ENCODE assay signal across 12 cellular contexts in the genomic region with DNA sequence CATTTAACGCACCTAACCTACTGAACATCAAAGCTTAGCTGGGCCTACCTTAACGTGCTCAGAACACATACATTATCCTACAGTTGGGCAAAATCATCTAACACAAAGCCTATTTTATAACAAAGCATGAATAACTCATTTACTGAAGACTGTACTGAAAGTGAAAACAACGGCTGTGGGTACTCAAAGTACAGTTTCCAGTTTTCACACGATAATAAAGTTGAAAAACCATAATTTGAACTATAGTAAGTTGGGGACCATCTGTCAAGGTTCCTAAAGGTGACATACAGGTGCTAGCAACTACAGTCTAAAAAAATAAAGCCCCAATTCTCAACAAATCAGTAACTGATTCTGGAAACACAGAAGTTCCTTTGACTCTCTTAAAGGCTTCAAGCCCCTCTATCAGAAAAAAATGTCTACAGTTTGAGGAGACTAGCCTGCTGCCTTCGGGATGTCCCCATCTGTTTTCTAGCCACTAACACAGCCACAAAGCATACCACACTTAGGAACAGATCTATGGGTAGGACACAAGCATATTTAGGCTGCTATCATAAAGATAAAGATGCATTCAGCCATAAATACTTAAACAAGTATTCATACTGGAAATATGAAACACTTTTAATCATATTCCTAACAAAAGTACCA.
A peak's percentile ranks its signal among the peaks of the same experiment; 100 is the strongest.
DNase-seq lines count a peak whose midpoint lies in the region; ATAC-seq lines count a peak whose summit lies in the region.
"Had no signal": no experiment of that assay in that cellular context is flagged by ENCODE, and none has a peak within 500 bp of the region (broad histone marks: within the 10 kb centered on the region; RNA-seq: fewer than 3 reads in every experiment).

No MANE protein-coding gene starts in this region.

- no peak for DNase-seq in activated naive CD4-positive, alpha-beta T cell treated with anti-CD3 and anti-CD28 coated beads, Interleukin-2, amount 10 ng/mL, durations not matched to agents 7 days and 5 days
- no peak for DNase-seq in activated naive CD4-positive, alpha-beta T cell (lab: John Stamatoyannopoulos, UW)
- no peak for DNase-seq in central memory CD8-positive, alpha-beta T cell (ENCODE audit: low spot score in 2 of 2)
- peak in 1 of 2 donors; percentile 28 for DNase-seq in stimulated activated naive CD8-positive, alpha-beta T cell treated with anti-CD3 and anti-CD28 coated beads, Interleukin-15, amount 100 ng/mL, for 72 hours
- DNase-seq in activated effector memory CD4-positive, alpha-beta T cell treated with Interleukin-2 at 50 U/mL for 16 hours: no peak
- no peak for DNase-seq in GF-D8 (lab: John Stamatoyannopoulos, UW)
- DNase-seq in EL: no peak
- DNase-seq: adrenal gland; left cardiac atrium; nucleus accumbens; stimulated activated CD8-positive, alpha-beta memory T cell treated with anti-CD3 and anti-CD28 coated beads, Interleukin-4, amount 100 ng/mL, for 48 hours had no signal

- no peaks in the 10 kb centered on the region for H3K27me3 Mint-ChIP-seq in activated naive CD4-positive, alpha-beta T cell treated with anti-CD3 and anti-CD28 coated beads, Interleukin-2, amount 10 ng/mL, durations not matched to agents 7 days and 5 days
- no peaks in the 10 kb centered on the region for H3K27me3 Mint-ChIP-seq in central memory CD8-positive, alpha-beta T cell
- no peaks in the 10 kb centered on the region for H3K27me3 Mint-ChIP-seq in stimulated activated naive CD8-positive, alpha-beta T cell treated with anti-CD3 and anti-CD28 coated beads, Interleukin-15, amount 100 ng/mL, for 72 hours

- no peak overlapping the region for H3K4me3 Mint-ChIP-seq in activated naive CD4-positive, alpha-beta T cell treated with anti-CD3 and anti-CD28 coated beads, Interleukin-2, amount 10 ng/mL, durations not matched to agents 7 days and 5 days
- H3K4me3 Mint-ChIP-seq in central memory CD8-positive, alpha-beta T cell: peak overlapping the region; percentile 16
- H3K4me3 Mint-ChIP-seq in stimulated activated naive CD8-positive, alpha-beta T cell treated with anti-CD3 and anti-CD28 coated beads, Interleukin-15, amount 100 ng/mL, for 72 hours: peak overlapping the region; percentile 2 to 54

- peak; percentile 45 for ATAC-seq in HG03565 (IDR thresholded peaks at IDR 0.05; ENCODE audit: unreplicated experiment)
- ATAC-seq in central memory CD8-positive, alpha-beta T cell (replicated peaks; ENCODE audit: extremely low read depth, poor library complexity, severe bottlenecking): peak; percentile 57
- peak; percentile 93 for ATAC-seq in stimulated activated naive CD8-positive, alpha-beta T cell treated with anti-CD3 and anti-CD28 coated beads, Interleukin-15, amount 100 ng/mL, for 72 hours

- CTCF ChIA-PET in activated naive CD4-positive, alpha-beta T cell treated with anti-CD3 and anti-CD28 coated beads, Interleukin-2, amount 10 ng/mL, durations not matched to agents 7 days and 5 days (lab: Charles Lee): no interaction called here

- no peaks in the 10 kb centered on the region for H3K9me3 Mint-ChIP-seq in activated naive CD4-positive, alpha-beta T cell treated with anti-CD3 and anti-CD28 coated beads, Interleukin-2, amount 10 ng/mL, durations not matched to agents 7 days and 5 days
- no peaks in the 10 kb centered on the region for H3K9me3 Mint-ChIP-seq in central memory CD8-positive, alpha-beta T cell
- H3K9me3 Mint-ChIP-seq in stimulated activated naive CD8-positive, alpha-beta T cell treated with anti-CD3 and anti-CD28 coated beads, Interleukin-15, amount 100 ng/mL, for 72 hours: peaks cover 0 to 4% of the 10 kb centered on the region in 2 donors

- peaks cover 20% of the 10 kb centered on the region for H3K36me3 Mint-ChIP-seq in activated naive CD4-positive, alpha-beta T cell treated with anti-CD3 and anti-CD28 coated beads, Interleukin-2, amount 10 ng/mL, durations not matched to agents 7 days and 5 days
- H3K36me3 Mint-ChIP-seq in central memory CD8-positive, alpha-beta T cell (ENCODE audit: insufficient read depth): peaks cover 7% of the 10 kb centered on the region

- peak overlapping the region; percentile 21 for H3K27ac Mint-ChIP-seq in activated naive CD4-positive, alpha-beta T cell treated with anti-CD3 and anti-CD28 coated beads, Interleukin-2, amount 10 ng/mL, durations not matched to agents 7 days and 5 days
- H3K27ac Mint-ChIP-seq in central memory CD8-positive, alpha-beta T cell (ENCODE audit: low read depth): peak overlapping the region; percentile 68
- H3K27ac Mint-ChIP-seq in stimulated activated naive CD8-positive, alpha-beta T cell treated with anti-CD3 and anti-CD28 coated beads, Interleukin-15, amount 100 ng/mL, for 72 hours: peak overlapping the region in 1 of 2 donors; percentile 36

- H3K4me1 Mint-ChIP-seq in activated naive CD4-positive, alpha-beta T cell treated with anti-CD3 and anti-CD28 coated beads, Interleukin-2, amount 10 ng/mL, durations not matched to agents 7 days and 5 days: peaks cover 35% of the 10 kb centered on the region
- peaks cover 73% of the 10 kb centered on the region for H3K4me1 Mint-ChIP-seq in central memory CD8-positive, alpha-beta T cell
- H3K4me1 Mint-ChIP-seq in stimulated activated naive CD8-positive, alpha-beta T cell treated with anti-CD3 and anti-CD28 coated beads, Interleukin-15, amount 100 ng/mL, for 72 hours: peaks cover 71% of the 10 kb centered on the region
